8 cellular contexts compared by ENCODE assay signal in genomic region chr15:40595219-40595618, GRCh38. TPM values are rescaled to one million over a fixed set of nuclear protein-coding genes. Genes with fewer than 3 reads are reported as not detected.
DNase-seq lines count a peak whose midpoint lies in the region; ATAC-seq, FAIRE-seq and TF ChIP-seq lines count a peak whose summit lies in the region.

No MANE protein-coding gene starts in this region.

- dilution Hi-C loops in keratinocyte (cut with MboI; ENCODE audit: extremely low pct_ligation_motif_present, low sequenced_read_pairs), result no loop called here

- intact Hi-C loops in uterus (cut with DNase I; ENCODE audit: low total_unique reads), result no loop called here

- no peak for ATAC-seq in stimulated activated naive CD8-positive, alpha-beta T cell treated with anti-CD3 and anti-CD28 coated beads, Interleukin-15, Interleukin-2, amounts not matched to agents 100 U/mL and 50 U/mL, for 24 hours
- no peak for ATAC-seq in activated naive CD4-positive, alpha-beta T cell treated with anti-CD3 and anti-CD28 coated beads, Interleukin-2, amount 50 U/mL, for 72 hours
- no peak for ATAC-seq in GM18907 (IDR thresholded peaks at IDR 0.05; ENCODE audit: unreplicated experiment)

- H3K4me3 Mint-ChIP-seq in stimulated activated naive CD8-positive, alpha-beta T cell treated with anti-CD3 and anti-CD28 coated beads, Interleukin-15, Interleukin-2, amounts not matched to agents 100 ng/mL and 50 ng/mL, for 24 hours, result peak overlapping the region; percentile 91

- H3K4me3 ChIP-seq in keratinocyte (ENCODE audit: control insufficient read depth in 2 of 3, extremely low read depth in 1 of 3, insufficient read depth in 2 of 3, low read depth in 1 of 3, low read length in 3 of 3) (peak overlapping the region; percentile 86 to 98 (median 93)), uterus (no peak overlapping the region)

- H3K79me2 ChIP-seq in keratinocyte (ENCODE audit: control insufficient read depth, insufficient read depth, low read length), result peaks cover 54% of the 10 kb centered on the region

- peak overlapping the region; percentile 90 for H3K4me2 ChIP-seq in keratinocyte (ENCODE audit: control insufficient read depth, extremely low read depth, insufficient read depth, low read depth, low read length)

- H2AFZ ChIP-seq in keratinocyte (ENCODE audit: control insufficient read depth, low read length), result peak overlapping the region; percentile 99

- no peak for FAIRE-seq in keratinocyte (lab: Jason Lieb, UNC)

- H3K27me3 ChIP-seq in keratinocyte (ENCODE audit: control insufficient read depth, extremely low read depth, insufficient read depth, low read length) (no peaks in the 10 kb centered on the region), uterus (peaks cover 0 to 7% of the 10 kb centered on the region in 2 donors)

- peak overlapping the region; percentile 100 for H3K27ac ChIP-seq in keratinocyte (ENCODE audit: control insufficient read depth, insufficient read depth, low read length)
- H3K27ac ChIP-seq in substantia nigra (ENCODE audit: low read depth, low read length, poor library complexity, severe bottlenecking), result no peak overlapping the region
- no peak overlapping the region for H3K27ac ChIP-seq in uterus

- peaks cover 24% of the 10 kb centered on the region for H3K4me1 Mint-ChIP-seq in stimulated activated naive CD8-positive, alpha-beta T cell treated with anti-CD3 and anti-CD28 coated beads, Interleukin-15, Interleukin-2, amounts not matched to agents 100 ng/mL and 50 ng/mL, for 24 hours (ENCODE audit: low read depth)

- TF ChIP-seq CTCF in keratinocyte (optimal IDR thresholded peaks at IDR 0.05 in 1 of 3, IDR thresholded peaks at IDR 0.05 in 1 of 3, conservative IDR thresholded peaks at IDR 0.05 in 1 of 3; ENCODE audit: extremely low read depth in 1 of 3, insufficient read depth in 2 of 3, low read length in 3 of 3) (no peak), uterus (IDR thresholded peaks at IDR 0.05) (no peak)

- DNase-seq in stimulated activated naive CD8-positive, alpha-beta T cell treated with anti-CD3 and anti-CD28 coated beads, Interleukin-15, Interleukin-2, amounts not matched to agents 100 U/mL and 50 U/mL, for 24 hours, result no peak
- no peak for DNase-seq in activated naive CD4-positive, alpha-beta T cell treated with anti-CD3 and anti-CD28 coated beads, Interleukin-2, amount 50 U/mL, for 72 hours (ENCODE audit: low spot score in 2 of 2)
- no peak for DNase-seq in keratinocyte (ENCODE audit: low read depth, low spot score)
- no peak for DNase-seq in stimulated activated CD4-positive, alpha-beta T cell treated with anti-CD3 and anti-CD28 coated beads, Interleukin-15, amount 100 ng/mL, for 24 hours
- no peak for DNase-seq in substantia nigra (lab: John Stamatoyannopoulos, UW)
- DNase-seq in uterus, result no peak

- H3K9ac ChIP-seq in keratinocyte (ENCODE audit: control insufficient read depth, extremely low read depth, insufficient read depth, low read length), result peak overlapping the region; percentile 99

- H3K9me3 Mint-ChIP-seq in stimulated activated naive CD8-positive, alpha-beta T cell treated with anti-CD3 and anti-CD28 coated beads, Interleukin-15, Interleukin-2, amounts not matched to agents 100 ng/mL and 50 ng/mL, for 24 hours, result no peaks in the 10 kb centered on the region
- H3K9me3 Mint-ChIP-seq in activated naive CD4-positive, alpha-beta T cell treated with anti-CD3 and anti-CD28 coated beads, Interleukin-2, amount 50 U/mL, for 72 hours, result no peaks in the 10 kb centered on the region

- H3K36me3 Mint-ChIP-seq in stimulated activated naive CD8-positive, alpha-beta T cell treated with anti-CD3 and anti-CD28 coated beads, Interleukin-15, Interleukin-2, amounts not matched to agents 100 ng/mL and 50 ng/mL, for 24 hours (ENCODE audit: low read depth), result no peaks in the 10 kb centered on the region
- peaks cover 8% of the 10 kb centered on the region in 2 donors for H3K36me3 Mint-ChIP-seq in activated naive CD4-positive, alpha-beta T cell treated with anti-CD3 and anti-CD28 coated beads, Interleukin-2, amount 50 U/mL, for 72 hours

- no peaks in the 10 kb centered on the region for H3K9me1 ChIP-seq in keratinocyte (ENCODE audit: control insufficient read depth, extremely low read depth, insufficient read depth, low read length)

- H3K27me3 Mint-ChIP-seq in stimulated activated naive CD8-positive, alpha-beta T cell treated with anti-CD3 and anti-CD28 coated beads, Interleukin-15, Interleukin-2, amounts not matched to agents 100 ng/mL and 50 ng/mL, for 24 hours, result peaks cover 4% of the 10 kb centered on the region

- no peaks in the 10 kb centered on the region for H4K20me1 ChIP-seq in keratinocyte (ENCODE audit: control insufficient read depth, extremely low read depth, insufficient read depth, low read length)

- H3K36me3 ChIP-seq in keratinocyte (ENCODE audit: control insufficient read depth in 2 of 2, extremely low read depth in 1 of 2, insufficient read depth in 2 of 2, low read length in 2 of 2) (no peaks in the 10 kb centered on the region), uterus (no peaks in the 10 kb centered on the region)

- no peaks in the 10 kb centered on the region for H3K9me3 ChIP-seq in keratinocyte (ENCODE audit: control insufficient read depth, low read depth, low read length)
- H3K9me3 ChIP-seq in uterus, result no peaks in the 10 kb centered on the region

- H3K4me1 ChIP-seq in keratinocyte (ENCODE audit: control insufficient read depth, extremely low read depth, insufficient read depth, low read length) (peaks cover 6% of the 10 kb centered on the region), uterus (peaks cover 0 to 5% of the 10 kb centered on the region in 2 donors)

- H3K27ac Mint-ChIP-seq in stimulated activated naive CD8-positive, alpha-beta T cell treated with anti-CD3 and anti-CD28 coated beads, Interleukin-15, Interleukin-2, amounts not matched to agents 100 ng/mL and 50 ng/mL, for 24 hours, result no peak overlapping the region
- peak overlapping the region; percentile 97 to 99 for H3K27ac Mint-ChIP-seq in activated naive CD4-positive, alpha-beta T cell treated with anti-CD3 and anti-CD28 coated beads, Interleukin-2, amount 50 U/mL, for 72 hours

- TF ChIP-seq POLR2A in uterus (IDR thresholded peaks at IDR 0.05), result no peak

RNA-seq across cellular contexts. Expression of gene KNL1, which starts 1.2 kb away (rescaled TPM):
- 10 to 100 TPM; 29.0 to 36.9 TPM for total RNA-seq in activated naive CD4-positive, alpha-beta T cell treated with anti-CD3 and anti-CD28 coated beads, Interleukin-2, amount 50 U/mL, for 72 hours
- 1.2 to 6.9 TPM (median 4.7 TPM) in 3 replicates for polyA plus RNA-seq in keratinocyte
- polyA plus RNA-seq in keratinocyte (2011; ENCODE audit: low read depth), result 2.1 TPM
- 0.60 and 2.1 TPM in 2 replicates for polyA plus RNA-seq in keratinocyte (2011; cell fraction: cytosol; rRNA removed)
- polyA plus RNA-seq in keratinocyte (2011; cell fraction: nucleus; rRNA removed), result 3.1 and 6.8 TPM in 2 replicates
- 0.13 and 4.6 TPM in 2 replicates for polyA plus RNA-seq in keratinocyte (2012; ENCODE audit: low replicate concordance)
- polyA minus RNA-seq in keratinocyte, result 1.0 to 17.0 TPM (median 1.5 TPM) in 3 replicates
- polyA minus RNA-seq in keratinocyte (2011; cell fraction: cytosol; rRNA and poly(A)+ RNA removed), result 0.96 TPM
- 3.1 and 6.4 TPM in 2 replicates for polyA minus RNA-seq in keratinocyte (2011; cell fraction: nucleus; rRNA and poly(A)+ RNA removed)
- 10 to 100 TPM in 1 of 4 donors, under 1 TPM in 2, not detected in 1; 0.26 to 33.5 (median 0.55) TPM for total RNA-seq in uterus

RNA-seq across cellular contexts. Expression of gene RPUSD2, which starts 26.1 kb away (rescaled TPM):
- total RNA-seq in activated naive CD4-positive, alpha-beta T cell treated with anti-CD3 and anti-CD28 coated beads, Interleukin-2, amount 50 U/mL, for 72 hours, result 10 to 100 TPM; 10.1 to 12.7 TPM
- 8.0 to 10.1 TPM (median 8.6 TPM) in 3 replicates for polyA plus RNA-seq in keratinocyte
- 4.1 TPM for polyA plus RNA-seq in keratinocyte (2011; ENCODE audit: low read depth)
- polyA plus RNA-seq in keratinocyte (2011; cell fraction: cytosol; rRNA removed), result 3.7 and 5.6 TPM in 2 replicates
- 8.8 and 9.1 TPM in 2 replicates for polyA plus RNA-seq in keratinocyte (2011; cell fraction: nucleus; rRNA removed)
- polyA plus RNA-seq in keratinocyte (2012; ENCODE audit: low replicate concordance), result 7.0 and 9.0 TPM in 2 replicates
- polyA minus RNA-seq in keratinocyte, result 7.3 to 13.7 TPM (median 13.4 TPM) in 3 replicates
- polyA minus RNA-seq in keratinocyte (2011; cell fraction: cytosol; rRNA and poly(A)+ RNA removed), result 13.6 TPM
- 7.8 and 8.3 TPM in 2 replicates for polyA minus RNA-seq in keratinocyte (2011; cell fraction: nucleus; rRNA and poly(A)+ RNA removed)
- 10 to 100 TPM in 1 of 4 donors, 1 to 10 TPM in 1, under 1 TPM in 2; 0.29 to 18.6 (median 5.0) TPM for total RNA-seq in uterus

RNA-seq across cellular contexts. Expression of gene CCDC32, which starts 30.4 kb away (rescaled TPM):
- 10 to 100 TPM; 24.1 to 25.0 TPM for total RNA-seq in activated naive CD4-positive, alpha-beta T cell treated with anti-CD3 and anti-CD28 coated beads, Interleukin-2, amount 50 U/mL, for 72 hours
- 9.7 to 24.6 TPM (median 18.0 TPM) in 3 replicates for polyA plus RNA-seq in keratinocyte
- 21.9 TPM for polyA plus RNA-seq in keratinocyte (2011; ENCODE audit: low read depth)
- 8.3 and 18.8 TPM in 2 replicates for polyA plus RNA-seq in keratinocyte (2011; cell fraction: cytosol; rRNA removed)
- 10.8 and 11.0 TPM in 2 replicates for polyA plus RNA-seq in keratinocyte (2011; cell fraction: nucleus; rRNA removed)
- polyA plus RNA-seq in keratinocyte (2012; ENCODE audit: low replicate concordance), result 15.5 and 21.8 TPM in 2 replicates
- 2.1 to 16.1 TPM (median 12.2 TPM) in 3 replicates for polyA minus RNA-seq in keratinocyte
- 15.5 TPM for polyA minus RNA-seq in keratinocyte (2011; cell fraction: cytosol; rRNA and poly(A)+ RNA removed)
- 6.5 and 8.7 TPM in 2 replicates for polyA minus RNA-seq in keratinocyte (2011; cell fraction: nucleus; rRNA and poly(A)+ RNA removed)
- 10 to 100 TPM; 18.2 to 39.3 (median 29.3) TPM for total RNA-seq in uterus

Comparison
In these comparisons a context has a peak if more than half of its experiments do, and no peak if none do; other contexts are left out.
1. H3K4me3 ChIP-seq: peak in keratinocyte (3 of 3); none in uterus (0 of 2).